ENCODE assay signal across 31 cellular contexts in genomic region chr2:60671971-60672370, GRCh38.
"Had no signal": no experiment of that assay in that cellular context is flagged by ENCODE, and none has a peak within 500 bp of the region (broad histone marks: within the 10 kb centered on the region; RNA-seq: fewer than 3 reads in every experiment).

No MANE protein-coding gene starts in this region.

- H3K36me3 ChIP-seq: adrenal gland, ascending aorta, cardiac muscle cell had no signal

- H3K4me3 ChIP-seq: adrenal gland, ascending aorta, cardiac muscle cell had no signal

- H3K27ac ChIP-seq: adrenal gland, ascending aorta, cardiac muscle cell, VCaP had no signal

- DNase-seq: activated B cell treated with CpG ODN at 0.5 μM for 24 hours; activated CD4-positive, alpha-beta memory T cell treated with anti-CD3 and anti-CD28 coated beads for 36 hours; activated CD4-positive, alpha-beta T cell treated with anti-CD3 and anti-CD28 coated beads for 4 hours; activated CD4-positive, alpha-beta T cell treated with anti-CD3 and anti-CD28 coated beads, Interleukin-2, amount 10 ng/mL, durations not matched to agents 24 days and 14 days; activated CD4-positive, alpha-beta T cell treated with anti-CD3 and anti-CD28 coated beads, Interleukin-2, amount 50 U/mL, for 1 hour; activated CD4-positive, alpha-beta T cell treated with anti-CD3 and anti-CD28 coated beads, Interleukin-2, amount 50 U/mL, for 4 hours; activated CD4-positive, CD25-positive, alpha-beta regulatory T cell treated with anti-CD3 and anti-CD28 coated beads, Interleukin-2, amount 50 U/mL, for 72 hours; activated CD8-positive, alpha-beta memory T cell treated with anti-CD3 and anti-CD28 coated beads, Interleukin-2, amount 50 U/mL, for 4 hours; activated CD8-positive, alpha-beta T cell treated with anti-CD3 and anti-CD28 coated beads for 36 hours; activated effector memory CD4-positive, alpha-beta T cell treated with anti-CD3 and anti-CD28 coated beads, Interleukin-2, amount 50 U/mL, for 16 hours; activated gamma-delta T cell treated with Interleukin-2 at 50 U/mL for 16 hours; activated naive CD4-positive, alpha-beta T cell; activated naive CD4-positive, alpha-beta T cell treated with anti-CD3 and anti-CD28 coated beads for 36 hours; activated naive CD4-positive, alpha-beta T cell treated with anti-CD3 and anti-CD28 coated beads, Interleukin-2, amount 50 U/mL, for 16 hours; activated naive CD8-positive, alpha-beta T cell treated with anti-CD3 and anti-CD28 coated beads for 36 hours; activated T-cell treated with anti-CD3 and anti-CD28 coated beads for 4 hours; activated T-cell treated with anti-CD3 and anti-CD28 coated beads, Interleukin-2, amount 50 U/mL, for 1 hour; activated T-cell treated with anti-CD3 and anti-CD28 coated beads, Interleukin-2, amount 50 U/mL, for 4 hours; activated T-cell treated with anti-CD3 and anti-CD28 coated beads, Interleukin-2, amount 50 U/mL, for 72 hours; adrenal gland; amniotic stem cell; anterior cingulate cortex; cerebellar nuclear complex; T-helper 1 cell; T-helper 2 cell; T-helper 9 cell had no signal

- H3K4me1 ChIP-seq: adrenal gland, ascending aorta had no signal

- H3K27me3 ChIP-seq: adrenal gland, ascending aorta had no signal

- ATAC-seq: activated CD8-positive, alpha-beta T cell treated with anti-CD3 and anti-CD28 coated beads for 36 hours; activated naive CD4-positive, alpha-beta T cell treated with anti-CD3 and anti-CD28 coated beads, Interleukin-2, amount 50 U/mL, for 72 hours; activated T-cell treated with anti-CD3 and anti-CD28 coated beads, Interleukin-2, amount 50 U/mL, for 4 hours; activated T-cell treated with anti-CD3 and anti-CD28 coated beads, Interleukin-2, amount 50 U/mL, for 72 hours; activated T-helper 17 cell treated with anti-CD3 and anti-CD28 coated beads, Interleukin-2, amount 50 U/mL, for 72 hours had no signal

- H3K9me3 ChIP-seq: adrenal gland, ascending aorta had no signal
